Comparison of ENCODE assay signal across 28 cellular contexts in genomic region chr2:207061181-207061580, GRCh38.
"Had no signal": no experiment of that assay in that cellular context is flagged by ENCODE, and none has a peak within 500 bp of the region (broad histone marks: within the 10 kb centered on the region; RNA-seq: fewer than 3 reads in every experiment).

No MANE protein-coding gene starts in this region.

- H3K36me3 ChIP-seq: colonic mucosa, esophagus squamous epithelium, lower lobe of right lung, ovary, sigmoid colon, tibial artery had no signal

- H3K4me3 Mint-ChIP-seq: dendritic cell treated with granulocyte-macrophage colony-stimulating factor and Interleukin-4, amounts not matched to agents 40 ng/mL and 50 ng/mL, for 4 days; endodermal cell; immature natural killer cell; memory B cell; natural killer cell; stimulated activated effector memory CD8-positive, alpha-beta T cell treated with anti-CD3 and anti-CD28 coated beads, Interleukin-12 subunit alpha, Interleukin-12 subunit beta, amount 100 ng/mL, for 72 hours; type B pancreatic cell had no signal

- H3K27ac Mint-ChIP-seq: dendritic cell treated with granulocyte-macrophage colony-stimulating factor and Interleukin-4, amounts not matched to agents 40 ng/mL and 50 ng/mL, for 4 days; endodermal cell; immature natural killer cell; memory B cell; natural killer cell; stimulated activated effector memory CD8-positive, alpha-beta T cell treated with anti-CD3 and anti-CD28 coated beads, Interleukin-12 subunit alpha, Interleukin-12 subunit beta, amount 100 ng/mL, for 72 hours; type B pancreatic cell had no signal

- H3K27ac ChIP-seq: colonic mucosa, esophagus squamous epithelium, lower lobe of right lung, ovary, psoas muscle, sigmoid colon, testis, tibial artery had no signal

- H3K4me3 ChIP-seq: colonic mucosa, esophagus squamous epithelium, lower lobe of right lung, ovary, psoas muscle, sigmoid colon, testis, tibial artery had no signal

- FAIRE-seq: frontal cortex had no signal

- H3K4me1 Mint-ChIP-seq: immature natural killer cell; memory B cell; natural killer cell; stimulated activated effector memory CD8-positive, alpha-beta T cell treated with anti-CD3 and anti-CD28 coated beads, Interleukin-12 subunit alpha, Interleukin-12 subunit beta, amount 100 ng/mL, for 72 hours had no signal

- H3K36me3 Mint-ChIP-seq: memory B cell; natural killer cell; stimulated activated effector memory CD8-positive, alpha-beta T cell treated with anti-CD3 and anti-CD28 coated beads, Interleukin-12 subunit alpha, Interleukin-12 subunit beta, amount 100 ng/mL, for 72 hours; type B pancreatic cell had no signal

- H3K9me3 Mint-ChIP-seq: dendritic cell treated with granulocyte-macrophage colony-stimulating factor and Interleukin-4, amounts not matched to agents 40 ng/mL and 50 ng/mL, for 4 days; endodermal cell; immature natural killer cell; memory B cell; natural killer cell; stimulated activated effector memory CD8-positive, alpha-beta T cell treated with anti-CD3 and anti-CD28 coated beads, Interleukin-12 subunit alpha, Interleukin-12 subunit beta, amount 100 ng/mL, for 72 hours; type B pancreatic cell had no signal

- ATAC-seq: left ventricle myocardium superior; lower lobe of right lung; natural killer cell; psoas muscle; right cardiac atrium; stimulated activated effector memory CD8-positive, alpha-beta T cell treated with anti-CD3 and anti-CD28 coated beads, Interleukin-12 subunit alpha, Interleukin-12 subunit beta, amount 100 ng/mL, for 72 hours; stimulated activated naive CD8-positive, alpha-beta T cell treated with anti-CD3 and anti-CD28 coated beads, Interleukin-15, Interleukin-2, amounts not matched to agents 100 U/mL and 50 U/mL, for 24 hours had no signal

- H3K4me1 ChIP-seq: colonic mucosa, psoas muscle, sigmoid colon, testis had no signal

- H3K27me3 ChIP-seq: colonic mucosa, esophagus squamous epithelium, ovary, sigmoid colon, testis, tibial artery had no signal

- DNase-seq: colonic mucosa; effector CD8-positive, alpha-beta T cell; endodermal cell; erythroblast; esophagus squamous epithelium; hypothalamus; immature natural killer cell; islet precursor cell; left ventricle myocardium superior; lower lobe of right lung; natural killer cell; occipital lobe; ovary; posterior cingulate gyrus; psoas muscle; right cardiac atrium; sigmoid colon; stimulated activated CD4-positive, alpha-beta T cell treated with anti-CD3 and anti-CD28 coated beads, Interleukin-2, amount 100 ng/mL, for 24 hours; stimulated activated CD4-positive, alpha-beta T cell treated with anti-CD3 and anti-CD28 coated beads, Interleukin-4, amount 100 ng/mL, for 24 hours; stimulated activated naive CD8-positive, alpha-beta T cell treated with anti-CD3 and anti-CD28 coated beads, Interleukin-15, Interleukin-2, amounts not matched to agents 100 U/mL and 50 U/mL, for 24 hours; substantia nigra; testis; tibial artery had no signal

- H3K9me3 ChIP-seq: colonic mucosa, esophagus squamous epithelium, lower lobe of right lung, ovary, psoas muscle, sigmoid colon, testis, tibial artery had no signal
